Comparison of ENCODE assay signal across 25 cellular contexts in the genomic region with DNA sequence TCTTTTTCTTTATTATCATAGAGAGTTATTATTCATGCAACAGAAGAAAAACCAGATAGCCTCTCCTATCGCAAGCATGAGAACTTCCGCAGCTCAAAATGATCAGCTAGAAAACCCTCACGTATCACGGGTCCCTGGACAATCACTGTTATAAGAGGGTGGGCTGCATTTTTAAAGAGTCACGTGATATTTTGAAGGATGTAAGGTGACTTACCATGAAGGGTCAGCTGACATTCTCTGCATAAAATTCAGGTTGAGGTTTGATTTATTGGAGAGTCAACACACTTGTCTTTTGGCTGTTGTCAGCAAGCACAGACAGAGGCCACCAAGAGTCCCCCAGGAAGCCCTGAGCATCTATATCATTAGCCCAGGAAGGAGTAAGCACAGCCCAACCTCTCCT. TPM values are rescaled to one million over a fixed set of nuclear protein-coding genes. Genes with fewer than 3 reads are reported as not detected.
"Had no signal": no experiment of that assay in that cellular context is flagged by ENCODE, and none has a peak within 500 bp of the region (broad histone marks: within the 10 kb centered on the region; RNA-seq: fewer than 3 reads in every experiment).

No MANE protein-coding gene starts in this region.

- H3K27ac ChIP-seq: KMS-11, SJSA1, SK-N-MC had no signal

- FAIRE-seq: RCC 7860 had no signal

- H3K36me3 Mint-ChIP-seq: T-cell had no signal

- H3K36me3 ChIP-seq: SJSA1 had no signal

- H3K9me3 ChIP-seq: SJSA1 had no signal

- ATAC-seq: T-cell had no signal

- H3K4me1 ChIP-seq: SJSA1 had no signal

- H3K4me1 Mint-ChIP-seq: T-cell had no signal

- H3K4me3 Mint-ChIP-seq: T-cell; T-helper 1 cell treated with Interleukin-12 subunit alpha and Interleukin-12 subunit beta and Interleukin-4 antibody, amounts not matched to agents 30 μg/mL and 1 μg/mL, for 36 hours had no signal

- H3K4me2 ChIP-seq: KMS-11 had no signal

- H3K27me3 ChIP-seq: SJSA1 had no signal

- H3K9me3 Mint-ChIP-seq: T-helper 1 cell treated with Interleukin-12 subunit alpha and Interleukin-12 subunit beta and Interleukin-4 antibody, amounts not matched to agents 30 μg/mL and 1 μg/mL, for 36 hours had no signal

- H3K9ac ChIP-seq: KMS-11 had no signal

- H3K27ac Mint-ChIP-seq: T-cell; T-helper 1 cell treated with Interleukin-12 subunit alpha and Interleukin-12 subunit beta and Interleukin-4 antibody, amounts not matched to agents 30 μg/mL and 1 μg/mL, for 36 hours had no signal

- H3K4me3 ChIP-seq: SJSA1, SK-N-MC had no signal

- DNase-seq: IMR-90, Kasumi-1, MM.1S, NCI-H1092 treated with DMSO at 0.1 percent for 48 hours, NCI-H1436 treated with DMSO at 0.1 percent for 48 hours, NCI-H1694, NCI-H187 treated with DMSO at 0.1 percent for 48 hours, NCI-H2029 treated with DMSO at 0.1 percent for 48 hours, NCI-H2171, NCI-H226, NCI-H446, NCI-H510A, NCI-H524 treated with DMSO at 0.1 percent for 48 hours, NCI-H82, Right ventricle myocardium superior, RPMI8226, SIG-M5, SW 1271, T-cell had no signal

RNA-seq across cellular contexts. Expression of a gene that starts 39.5 kb away (rescaled TPM):
- total RNA-seq: HT-29, T-cell had no signal
